In genomic region chr1:108420129-108420528, GRCh38 we compare ENCODE assay signal across 6 cellular contexts. TPM values are rescaled to one million over a fixed set of nuclear protein-coding genes. Genes with fewer than 3 reads are reported as not detected.
"Had no signal": no experiment of that assay in that cellular context is flagged by ENCODE, and none has a peak within 500 bp of the region (broad histone marks: within the 10 kb centered on the region; RNA-seq: fewer than 3 reads in every experiment).

No MANE protein-coding gene starts in this region.

RNA-seq across cellular contexts. Expression of gene NBPF6, which starts 30.0 kb away (rescaled TPM):
- total RNA-seq: OCI-LY7, Right ventricle myocardium inferior, Right ventricle myocardium superior, SJSA1, SK-MEL-5 had no signal
- polyA plus RNA-seq: SK-N-SH had no signal
